ENCODE assay signal across 7 cellular contexts in genomic region chr14:34628681-34629135, GRCh38. TPM values are rescaled to one million over a fixed set of nuclear protein-coding genes. Genes with fewer than 3 reads are reported as not detected.
A peak's percentile ranks its signal among the peaks of the same experiment; 100 is the strongest.
DNase-seq lines count a peak whose midpoint lies in the region; ATAC-seq and TF ChIP-seq lines count a peak whose summit lies in the region.

No MANE protein-coding gene starts in this region.

- peaks cover 8% of the 10 kb centered on the region for H3K36me3 Mint-ChIP-seq in T-cell

- peaks cover 5 to 15% of the 10 kb centered on the region in 2 experiments for H3K4me1 ChIP-seq in HCT116 (ENCODE audit: control insufficient read depth in 1 of 2, insufficient read depth in 2 of 2, low read length in 2 of 2)
- H3K4me1 ChIP-seq in muscle layer of colon (ENCODE audit: insufficient read depth, low read length), result peaks cover 18% of the 10 kb centered on the region

- TF ChIP-seq CTCF in HCT116 (IDR thresholded peaks at IDR 0.05 in 2 of 3, conservative IDR thresholded peaks at IDR 0.05 in 1 of 3; ENCODE audit: borderline replicate concordance in 1 of 3, insufficient read depth in 1 of 3, low read depth in 2 of 3, low read length in 2 of 3) (no peak), coronary artery (IDR thresholded peaks at IDR 0.05) (no peak)

- no peaks in the 10 kb centered on the region for H4K20me1 ChIP-seq in HCT116 (ENCODE audit: insufficient read depth)

- H3K27me3 ChIP-seq in HCT116 (ENCODE audit: insufficient read depth, low read length) (no peaks in the 10 kb centered on the region), muscle layer of colon (ENCODE audit: control insufficient read depth in 1 of 2, insufficient read depth in 2 of 2, low read length in 2 of 2) (no peaks in the 10 kb centered on the region)

- no peak for ATAC-seq in HCT116
- peak in 1 of 4 experiments; percentile 19 for ATAC-seq in T-cell (replicated peaks in 1 of 4)
- ATAC-seq in HG03139 (IDR thresholded peaks at IDR 0.05; ENCODE audit: unreplicated experiment), result no peak
- no peak for ATAC-seq in HG02678 (IDR thresholded peaks at IDR 0.05; ENCODE audit: unreplicated experiment)

- H3K9me3 Mint-ChIP-seq in T-cell, result no peaks in the 10 kb centered on the region

- H3K27ac ChIP-seq in HCT116 (ENCODE audit: low read depth, low read length) (0 out of 2 replicates have a peak overlapping the region, but pooled peaks have one; percentile 78), coronary artery (peak overlapping the region in 1 of 2 donors; percentile 96), muscle layer of colon (ENCODE audit: low read depth, low read length) (peak overlapping the region; percentile 88)

- intact Hi-C loops in HCT116 (cut with micrococcal nuclease), result loop anchor here (1.0 kb wide), 1 partner anchor 11 kb away; no protein-coding TSS in a partner anchor

- no peak for TF ChIP-seq RAD21 in HCT116 (IDR thresholded peaks at IDR 0.05; ENCODE audit: low read depth)

- DNase-seq in HCT116 (ENCODE audit: low read depth, low spot score) (no peak), T-cell (peak in 23 of 34 experiments; percentile 4 to 32 (median 14)), coronary artery (ENCODE audit: low spot score) (no peak), OCI-M2 (lab: John Stamatoyannopoulos, UW; ENCODE audit: unreplicated experiment) (no peak)

- H3K4me1 Mint-ChIP-seq in T-cell, result peaks cover 23 to 39% (median 37%) of the 10 kb centered on the region in 3 donors

- H3K27me3 Mint-ChIP-seq in T-cell, result peaks cover 0 to 1% of the 10 kb centered on the region in 2 donors

- H3K4me3 ChIP-seq in HCT116 (replicated peaks in 1 of 2; ENCODE audit: low read depth in 1 of 2, low read length in 2 of 2) (peak overlapping the region; percentile 79 to 80), coronary artery (peak overlapping the region; percentile 94), muscle layer of colon (ENCODE audit: low read depth in 1 of 2, low read length in 2 of 2) (peak overlapping the region; percentile 80 to 95)

- POLR2A ChIA-PET in HCT116 (lab: Charles Lee) (no interaction called here), T-cell (lab: Charles Lee) (no interaction called here)

- RAD21 ChIA-PET in HCT116 (lab: Charles Lee; ENCODE audit: low non-redundant PET in 1 of 2, low total read pairs in 2 of 2, uncharacterized antibody in 2 of 2, unreplicated experiment in 2 of 2), result no interaction called here

- H3K9ac ChIP-seq in HCT116 (ENCODE audit: low read length), result peak overlapping the region; percentile 91; the same call in 1 of the 2 replicates
- H3K9ac ChIP-seq in muscle layer of colon (ENCODE audit: low read length), result peak overlapping the region; percentile 40

- CTCF ChIA-PET in HCT116 (lab: Charles Lee) (no interaction called here), T-cell (lab: Charles Lee) (no interaction called here)

- TF ChIP-seq POLR2A in HCT116 (IDR thresholded peaks at IDR 0.05; ENCODE audit: borderline replicate concordance, extremely low read depth, insufficient read depth, insufficient read length), result no peak

- no peak overlapping the region for H2AFZ ChIP-seq in HCT116 (ENCODE audit: low read depth, low read length, poor library complexity, severe bottlenecking)

- peak overlapping the region; percentile 86 to 98 (median 94) for H3K4me3 Mint-ChIP-seq in T-cell

- no TSS peak for BruUV-seq in HCT116 (replicated peaks; lab: Mats Ljungman, UMichigan)

- H3K4me2 ChIP-seq in HCT116 (ENCODE audit: low read length), result peak overlapping the region; percentile 81

- H3K9me2 ChIP-seq in HCT116 (ENCODE audit: insufficient read depth), result no peaks in the 10 kb centered on the region

- H3K36me3 ChIP-seq in HCT116 (ENCODE audit: control insufficient read depth in 1 of 2, insufficient read depth in 2 of 2, low read length in 2 of 2) (0 out of 4 replicates have a peak, but pooled peaks cover 3% of the 10 kb centered on the region in 2 experiments), muscle layer of colon (ENCODE audit: insufficient read depth, low read length) (peaks cover under 1% of the 10 kb centered on the region)

- peaks cover 57% of the 10 kb centered on the region for H3K79me2 ChIP-seq in HCT116 (ENCODE audit: insufficient read depth, low read length)

- peak overlapping the region; percentile 89 to 93 for H3K27ac Mint-ChIP-seq in T-cell

- H3K9me3 ChIP-seq in HCT116 (ENCODE audit: control insufficient read depth in 1 of 2, insufficient read depth in 1 of 2, low read depth in 1 of 2, low read length in 2 of 2) (no peaks in the 10 kb centered on the region), muscle layer of colon (ENCODE audit: low read length) (no peaks in the 10 kb centered on the region)

TF ChIP-seq in HCT116, 20 proteins besides CTCF, POLR2A, EP300 and RAD21:
- TF ChIP-seq ATF3 (IDR thresholded peaks at IDR 0.05), result no peak
- TF ChIP-seq SP1 (IDR thresholded peaks at IDR 0.05; ENCODE audit: low read depth), result no peak
- TF ChIP-seq YY1 (IDR thresholded peaks at IDR 0.05; ENCODE audit: extremely low read depth, insufficient replicate concordance, low read depth, low read length), result no peak
- no peak for TF ChIP-seq SRF (IDR thresholded peaks at IDR 0.05; ENCODE audit: low read depth)
- no peak for TF ChIP-seq JUND (IDR thresholded peaks at IDR 0.05)
- no peak for TF ChIP-seq REST (IDR thresholded peaks at IDR 0.05; ENCODE audit: low read depth)
- TF ChIP-seq CEBPB (IDR thresholded peaks at IDR 0.05; ENCODE audit: low read depth), result no peak
- no peak for TF ChIP-seq EGR1 (IDR thresholded peaks at IDR 0.05; ENCODE audit: low read depth)
- no peak for TF ChIP-seq ZBTB33 (IDR thresholded peaks at IDR 0.05; ENCODE audit: extremely low read depth, insufficient replicate concordance, low read length)
- TF ChIP-seq SIN3A (IDR thresholded peaks at IDR 0.05; ENCODE audit: low read depth), result no peak
- no peak for TF ChIP-seq FOSL1 (IDR thresholded peaks at IDR 0.05; ENCODE audit: low read depth)
- no peak for TF ChIP-seq ZFX (IDR thresholded peaks at IDR 0.05)
- TF ChIP-seq CBX3 (IDR thresholded peaks at IDR 0.05; ENCODE audit: low read depth), result no peak
- TF ChIP-seq ELF1 (IDR thresholded peaks at IDR 0.05; ENCODE audit: borderline replicate concordance, low read depth), result no peak
TF ChIP-seq in HCT116: peak in this region for 0.

RNA-seq across cellular contexts. Expression of gene SNX6, which starts 1.2 kb away (rescaled TPM):
- total RNA-seq in HCT116 (2021; ENCODE audit: unreplicated experiment), result 73.4 TPM
- 25.4 and 43.2 TPM in 2 replicates for polyA plus RNA-seq in HCT116 (2012)
- total RNA-seq in T-cell, result 10 to 100 TPM; 63.4 to 69.1 (median 64.6) TPM

Comparison
In these comparisons a context has a peak if more than half of its experiments do, and no peak if none do; other contexts are left out.
1. DNase-seq: peak in T-cell (23 of 34); none in HCT116 (single experiment), coronary artery (single experiment) and OCI-M2 (single experiment).
2. Peak in every context shown above with its lines, with median percentiles within 50 percentile points of each other: H3K4me3 ChIP-seq.